In the genomic region with DNA sequence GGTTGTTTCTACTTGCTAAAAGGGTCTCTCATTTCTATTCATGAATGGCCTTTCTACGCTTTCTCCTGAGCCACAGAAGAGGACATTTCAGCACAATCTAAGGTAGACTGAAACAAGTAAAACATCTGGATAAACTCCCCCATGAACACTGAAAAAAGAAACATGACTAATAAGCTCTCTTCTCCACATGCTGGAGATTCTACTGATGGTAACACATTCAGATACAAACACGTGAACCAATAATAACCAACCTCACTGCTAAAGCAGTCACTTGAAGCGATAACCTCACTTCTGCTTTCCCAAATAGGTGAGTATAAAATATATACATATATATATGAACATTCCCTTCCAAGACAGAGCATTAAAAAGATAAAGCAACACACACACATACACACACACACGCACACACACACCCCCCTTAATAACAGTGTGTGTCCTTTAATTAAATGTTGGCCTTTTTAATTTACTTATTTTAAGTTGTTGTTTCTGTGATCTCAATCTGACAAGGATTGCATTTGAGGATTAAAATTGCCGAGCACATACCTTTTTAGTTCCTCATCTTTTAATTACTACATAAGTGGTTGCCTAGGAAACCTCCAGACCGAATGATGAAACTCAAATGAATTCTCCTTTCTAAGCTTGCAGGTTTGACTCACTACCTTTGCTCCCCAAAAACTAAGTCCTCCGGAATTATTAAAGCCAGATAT, we compare ENCODE assay signal across 9 cellular contexts.
DNase-seq lines count a peak whose midpoint lies in the region; ATAC-seq and TF ChIP-seq lines count a peak whose summit lies in the region.
"Had no signal": no experiment of that assay in that cellular context is flagged by ENCODE, and none has a peak within 500 bp of the region (broad histone marks: within the 10 kb centered on the region; RNA-seq: fewer than 3 reads in every experiment).

No MANE protein-coding gene starts in this region.

- H3K4me1 ChIP-seq in psoas muscle (peaks cover 84% of the 10 kb centered on the region), mucosa of descending colon (ENCODE audit: low read depth) (peaks cover 5% of the 10 kb centered on the region)

- no peak for TF ChIP-seq CTCF in psoas muscle (IDR thresholded peaks at IDR 0.05)
- TF ChIP-seq CTCF in mucosa of descending colon (IDR thresholded peaks at IDR 0.05), result no peak

- no peaks in the 10 kb centered on the region for H3K27me3 ChIP-seq in psoas muscle (ENCODE audit: insufficient read depth in 3 of 3, low read length in 2 of 3)

- DNase-seq in NCI-H748 (lab: John Stamatoyannopoulos, UW; ENCODE audit: unreplicated experiment) (peak; percentile 41), NCI-H748 treated with DMSO at 0.1 percent for 48 hours (lab: John Stamatoyannopoulos, UW) (no peak), amniotic stem cell (lab: John Stamatoyannopoulos, UW) (peak; percentile 69), psoas muscle (no peak), mucosa of descending colon (no peak)
- DNase-seq in activated CD4-positive, CD25-positive, alpha-beta regulatory T cell (lab: John Stamatoyannopoulos, UW), result no peak
- DNase-seq: stimulated activated CD4-positive, alpha-beta T cell treated with anti-CD3 and anti-CD28 coated beads, Interleukin-12 subunit alpha, Interleukin-12 subunit beta, amount 100 ng/mL, for 4 hours had no signal

- peak overlapping the region; percentile 14 for H3K27ac ChIP-seq in psoas muscle

- no peaks in the 10 kb centered on the region for H3K9me3 ChIP-seq in psoas muscle
- no peaks in the 10 kb centered on the region for H3K9me3 ChIP-seq in mucosa of descending colon

- ATAC-seq in HG03460 (IDR thresholded peaks at IDR 0.05; ENCODE audit: unreplicated experiment) (peak; percentile 34), psoas muscle (peak in 3 of 4 donors; percentile 23 to 54 (median 51)), mucosa of descending colon (no peak), HG02970 (IDR thresholded peaks at IDR 0.05; ENCODE audit: low FRiP score, unreplicated experiment) (no peak)

- intact Hi-C loops in psoas muscle (cut with DNase I) (no loop called here), mucosa of descending colon (cut with DNase I, micrococcal nuclease) (no loop called here)

- 77 to 86% (median 81%) methylated on average over 7 of the region's 7 CpGs for WGBS in psoas muscle, 3 donors

- H3K36me3 ChIP-seq in psoas muscle (ENCODE audit: insufficient read depth in 1 of 2, low read depth in 1 of 2) (peaks cover 0 to 18% of the 10 kb centered on the region in 2 donors), mucosa of descending colon (ENCODE audit: low read depth) (no peaks in the 10 kb centered on the region)

- H3K4me3 ChIP-seq in psoas muscle, result no peak overlapping the region
- no peak overlapping the region for H3K4me3 ChIP-seq in mucosa of descending colon

Comparison
In these comparisons a context has a peak if more than half of its experiments do, and no peak if none do; other contexts are left out.
1. DNase-seq: peak in NCI-H748 (single experiment) and amniotic stem cell (single experiment); none in NCI-H748 treated with DMSO at 0.1 percent for 48 hours (single experiment), psoas muscle (0 of 2), mucosa of descending colon (0 of 3) and activated CD4-positive, CD25-positive, alpha-beta regulatory T cell (0 of 4).
2. ATAC-seq: peak in HG03460 (single experiment) and psoas muscle (3 of 4); none in mucosa of descending colon (single experiment) and HG02970 (single experiment).